Comparison of ENCODE assay signal across 15 cellular contexts in the genomic region with DNA sequence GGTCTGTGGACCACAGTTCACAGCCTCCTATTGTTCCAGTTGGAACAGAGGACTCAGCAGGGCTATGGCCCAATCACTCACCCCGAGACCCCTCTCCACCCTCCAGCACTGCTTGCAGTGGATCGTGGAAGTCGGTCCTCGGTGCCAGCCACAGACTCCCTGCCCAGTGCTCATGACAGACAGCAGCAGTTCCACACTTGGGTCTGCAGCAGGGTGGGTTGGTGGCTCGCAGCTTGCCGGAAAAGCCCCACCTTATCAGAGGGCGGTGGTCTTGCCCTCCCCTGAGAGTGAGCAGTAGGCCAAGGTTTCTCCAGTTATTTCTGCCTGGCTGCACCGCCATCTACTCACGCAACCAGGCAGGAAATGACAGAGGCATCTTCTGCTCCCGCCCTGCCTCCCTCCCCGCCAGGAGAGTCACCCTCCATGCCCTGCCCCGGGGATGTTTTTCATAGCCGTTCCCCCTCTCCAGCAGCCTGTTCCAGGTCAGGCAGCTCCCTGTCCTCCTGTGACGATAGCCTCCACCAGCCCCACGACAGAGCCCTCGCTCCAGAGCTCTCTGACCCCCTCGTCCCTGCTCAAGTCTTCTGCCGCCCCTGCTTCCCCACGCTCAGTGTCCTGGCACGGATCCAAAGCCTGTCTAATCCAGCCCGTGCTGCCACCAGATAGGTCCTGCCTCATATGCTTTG. TPM values are rescaled to one million over a fixed set of nuclear protein-coding genes. Genes with fewer than 3 reads are reported as not detected.
A peak's percentile ranks its signal among the peaks of the same experiment; 100 is the strongest.
DNase-seq lines count a peak whose midpoint lies in the region; ATAC-seq and TF ChIP-seq lines count a peak whose summit lies in the region.
"Had no signal": no experiment of that assay in that cellular context is flagged by ENCODE, and none has a peak within 500 bp of the region (broad histone marks: within the 10 kb centered on the region; RNA-seq: fewer than 3 reads in every experiment).

No MANE protein-coding gene starts in this region.

- peaks cover 15 to 27% (median 21%) of the 10 kb centered on the region in 10 experiments for H3K4me1 ChIP-seq in BLaER1 treated with 17β-estradiol and CSF1 and Interleukin-3, amounts not matched to agents 10 nM and 100 nM
- H3K4me1 ChIP-seq in Panc1 (ENCODE audit: control insufficient read depth, insufficient read depth, low read length), result no peaks in the 10 kb centered on the region

- no peaks in the 10 kb centered on the region for H3K36me3 ChIP-seq in BLaER1 treated with 17β-estradiol and CSF1 and Interleukin-3, amounts not matched to agents 10 nM and 100 nM
- H3K36me3 ChIP-seq in Panc1 (ENCODE audit: control insufficient read depth, insufficient read depth, low read length), result no peaks in the 10 kb centered on the region
- H3K36me3 ChIP-seq: ovary had no signal

- peaks cover 5 to 59% (median 23%) of the 10 kb centered on the region in 11 experiments; a peak in 16 of 22 replicates for H3K27me3 ChIP-seq in BLaER1 treated with 17β-estradiol and CSF1 and Interleukin-3, amounts not matched to agents 10 nM and 100 nM
- H3K27me3 ChIP-seq in Panc1 (ENCODE audit: control insufficient read depth, insufficient read depth, low read length), result no peaks in the 10 kb centered on the region; the same call in 1 of the 2 replicates
- H3K27me3 ChIP-seq: ovary had no signal

- BruUV-seq in Panc1 (replicated peaks; lab: Mats Ljungman, UMichigan), result no TSS peak

- TF ChIP-seq CTCF in Panc1 (IDR thresholded peaks at IDR 0.05) (no peak), epithelial cell of esophagus (IDR thresholded peaks at IDR 0.05; ENCODE audit: insufficient read depth, low read depth, low read length, missing control alignments) (no peak)

- H3K9me3 ChIP-seq in BLaER1 treated with 17β-estradiol and CSF1 and Interleukin-3, amounts not matched to agents 10 nM and 100 nM (replicated peaks in 1 of 11), result no peaks in the 10 kb centered on the region
- no peaks in the 10 kb centered on the region for H3K9me3 ChIP-seq in Panc1 (ENCODE audit: control insufficient read depth, insufficient read depth, low read depth, low read length)
- H3K9me3 ChIP-seq: ovary had no signal

- peak overlapping the region in 1 of 10 experiments; percentile 3; a peak in 1 of 20 replicates for H3K4me3 ChIP-seq in BLaER1 treated with 17β-estradiol and CSF1 and Interleukin-3, amounts not matched to agents 10 nM and 100 nM
- H3K4me3 ChIP-seq in Panc1 (ENCODE audit: low read depth in 2 of 2, low read length in 2 of 2) (no peak overlapping the region), epithelial cell of esophagus (ENCODE audit: low read length) (no peak overlapping the region)
- H3K4me3 ChIP-seq: ovary had no signal

- ATAC-seq in Panc1 (peak; percentile 43), GM18517 (IDR thresholded peaks at IDR 0.05; ENCODE audit: unreplicated experiment) (no peak), GM18870 (IDR thresholded peaks at IDR 0.05; ENCODE audit: unreplicated experiment) (no peak)

- intact Hi-C loops in Panc1 (cut with micrococcal nuclease; ENCODE audit: unreplicated experiment), result no loop called here

- CTCF ChIA-PET in Panc1 (lab: Charles Lee), result interaction anchor here (0.5 kb wide), 1 partner anchor 458 kb away, joined by 6 read pairs; no protein-coding TSS in a partner anchor

- in situ Hi-C loops in Panc1 (cut with HindIII; ENCODE audit: low pct_unique_long_range_greater_than_20kb, low sequenced_read_pairs), result no loop called here

- H3K9ac ChIP-seq in BLaER1 treated with 17β-estradiol and CSF1 and Interleukin-3, amounts not matched to agents 10 nM and 100 nM, result no peak overlapping the region

- peak overlapping the region; percentile 48 to 86 (median 70) for H3K4me2 ChIP-seq in BLaER1 treated with 17β-estradiol and CSF1 and Interleukin-3, amounts not matched to agents 10 nM and 100 nM

- POLR2A ChIA-PET in Panc1 (lab: Charles Lee), result no interaction called here

- H4K20me1 ChIP-seq in BLaER1 treated with 17β-estradiol and CSF1 and Interleukin-3, amounts not matched to agents 10 nM and 100 nM, result peaks cover 0 to 65% (median 10%) of the 10 kb centered on the region in 11 experiments; a peak in 12 of 22 replicates

- DNase-seq in HK-2 (ENCODE audit: unreplicated experiment), result peak; percentile 66
- DNase-seq in Panc1 (ENCODE audit: low read depth, low spot score), result no peak
- DNase-seq in epithelial cell of esophagus (ENCODE audit: low read depth), result peak; percentile 56
- no peak for DNase-seq in stimulated activated naive CD4-positive, alpha-beta T cell treated with Interleukin-2 at 50 U/mL for 16 hours (lab: John Stamatoyannopoulos, UW)
- DNase-seq in stimulated activated CD4-positive, alpha-beta T cell treated with anti-CD3 and anti-CD28 coated beads, Interleukin-12 subunit alpha, Interleukin-12 subunit beta, amount 100 ng/mL, for 4 hours, result no peak
- DNase-seq: activated effector memory CD4-positive, alpha-beta T cell treated with anti-CD3 and anti-CD28 coated beads, Interleukin-2, amount 50 U/mL, for 16 hours; dermis blood vessel endothelial cell; ovary; stimulated activated CD4-positive, alpha-beta T cell treated with anti-CD3 and anti-CD28 coated beads, Interleukin-4, amount 100 ng/mL, for 24 hours had no signal

- H3K27ac ChIP-seq in BLaER1 treated with 17β-estradiol and CSF1 and Interleukin-3, amounts not matched to agents 10 nM and 100 nM, result no peak overlapping the region
- H3K27ac ChIP-seq in Panc1 (ENCODE audit: low read length), result no peak overlapping the region
- H3K27ac ChIP-seq: ovary had no signal

RNA-seq across cellular contexts. Expression of gene UNC5A, which starts 34.5 kb away (rescaled TPM):
- 0.13 TPM for total RNA-seq in Panc1 (2021; ENCODE audit: unreplicated experiment)
- 0.28 TPM for polyA plus RNA-seq in Panc1 (2012; ENCODE audit: insufficient read length)
- total RNA-seq: OCI-LY7 had no signal

RNA-seq across cellular contexts. Expression of gene HK3, which starts 54.3 kb away (rescaled TPM):
- total RNA-seq in Panc1 (2021; ENCODE audit: unreplicated experiment), result not detected
- not detected for polyA plus RNA-seq in Panc1 (2012; ENCODE audit: insufficient read length)
- total RNA-seq: dermis blood vessel endothelial cell, LHCN-M2, lung microvascular endothelial cell had no signal

Comparison
In these comparisons a context has a peak if more than half of its experiments do, and no peak if none do; other contexts are left out.
1. DNase-seq: peak in HK-2 (single experiment) and epithelial cell of esophagus (single experiment); none in Panc1 (single experiment), stimulated activated naive CD4-positive, alpha-beta T cell treated with Interleukin-2 at 50 U/mL for 16 hours (single experiment) and stimulated activated CD4-positive, alpha-beta T cell treated with anti-CD3 and anti-CD28 coated beads, Interleukin-12 subunit alpha, Interleukin-12 subunit beta, amount 100 ng/mL, for 4 hours (single experiment).